8 cellular contexts compared by ENCODE assay signal in genomic region chr4:3074078-3074845, GRCh38. TPM values are rescaled to one million over a fixed set of nuclear protein-coding genes. Genes with fewer than 3 reads are reported as not detected.
DNase-seq lines count a peak whose midpoint lies in the region; ATAC-seq, FAIRE-seq and TF ChIP-seq lines count a peak whose summit lies in the region.

HTT (plus strand) TSS chr4:3074681; CDS start chr4:3074826, 145 bp downstream.
HTT-AS (minus strand) TSS chr4:3074538.

- WGBS in adrenal gland, 4 donors: 0 to 2% (median 1%) methylated on average over 30 to 79 of the region's 81 CpGs
- WGBS in heart right ventricle, 2 donors: 1 to 2% methylated on average over 71 to 79 of the region's 81 CpGs

- H3K27me3 ChIP-seq in adrenal gland (no peaks in the 10 kb centered on the region), heart right ventricle (no peaks in the 10 kb centered on the region)

- TF ChIP-seq CTCF in adrenal gland (IDR thresholded peaks at IDR 0.05) (peak in 2 of 6 experiments; percentile 13 to 39), heart right ventricle (IDR thresholded peaks at IDR 0.05) (peak in 1 of 9 donors; percentile 27), type B pancreatic cell (conservative IDR thresholded peaks at IDR 0.05) (peak; percentile 37)

- FAIRE-seq in GM12892 (lab: Jason Lieb, UNC): peak; percentile 98

- intact Hi-C loops in adrenal gland (cut with DNase I) (no loop called here), heart right ventricle (cut with DNase I) (loop anchor here in 1 of 10 donors (5.0 kb wide), 1 partner anchor 832 kb away; the partner anchor contains the start of genes HAUS3 and POLN), posterior cingulate gyrus (cut with DNase I) (no loop called here)

- H3K4me1 Mint-ChIP-seq in type B pancreatic cell (ENCODE audit: unreplicated experiment): peaks cover 17% of the 10 kb centered on the region

- H3K9me3 ChIP-seq in adrenal gland (replicated peaks in 1 of 3) (no peaks in the 10 kb centered on the region), heart right ventricle (no peaks in the 10 kb centered on the region)

- H3K9me3 Mint-ChIP-seq in type B pancreatic cell: no peaks in the 10 kb centered on the region

- TF ChIP-seq POLR2A in GM12892 (IDR thresholded peaks at IDR 0.05; ENCODE audit: low read depth, low read length) (peak; percentile 54; the same call in 1 of the 2 replicates), adrenal gland (IDR thresholded peaks at IDR 0.05) (peak; percentile 51 to 86)

- H3K36me3 ChIP-seq in adrenal gland (replicated peaks in 1 of 2) (no peaks in the 10 kb centered on the region), heart right ventricle (no peaks in the 10 kb centered on the region)

- H3K4me1 ChIP-seq in adrenal gland (replicated peaks in 1 of 2) (peaks cover 15 to 36% of the 10 kb centered on the region in 2 donors), heart right ventricle (peaks cover 3 to 41% (median 29%) of the 10 kb centered on the region in 9 donors)

- peak within 1 kb of the TSS; percentile 87 to 97 (median 93) for H3K27ac ChIP-seq in adrenal gland
- peak within 1 kb of the TSS; percentile 16 to 92 (median 86) for H3K27ac ChIP-seq in heart right ventricle

- H3K4me3 ChIP-seq in adrenal gland (peak within 1 kb of the TSS; percentile 71 to 97 (median 95)), heart right ventricle (peak within 1 kb of the TSS; percentile 73 to 93 (median 82))

- H3K36me3 Mint-ChIP-seq in type B pancreatic cell: peaks cover 1% of the 10 kb centered on the region

- peak within 1 kb of the TSS; percentile 97 for H3K4me3 Mint-ChIP-seq in type B pancreatic cell

- peak; percentile 82 for DNase-seq in GM12892 (ENCODE audit: insufficient read length)
- DNase-seq in NCI-H1417 treated with DMSO at 0.1 percent for 48 hours (lab: John Stamatoyannopoulos, UW): peak; percentile 70
- DNase-seq in SW480 (ENCODE audit: low spot score): peak; percentile 80
- peak; percentile 97 to 99 (median 98) for DNase-seq in adrenal gland
- peak; percentile 97 to 99 for DNase-seq in heart right ventricle
- DNase-seq in posterior cingulate gyrus: peak; percentile 90 to 100 (median 96)
- peak; percentile 97 for DNase-seq in type B pancreatic cell (ENCODE audit: extremely low spot score, unreplicated experiment)

- peak within 1 kb of the TSS; percentile 98 for H3K27ac Mint-ChIP-seq in type B pancreatic cell

- ATAC-seq in HG02840 (IDR thresholded peaks at IDR 0.05; ENCODE audit: low FRiP score, unreplicated experiment): peak; percentile 64
- ATAC-seq in heart right ventricle: peak; percentile 91 to 96 (median 92)

- H3K27me3 Mint-ChIP-seq in type B pancreatic cell: no peaks in the 10 kb centered on the region

RNA-seq across cellular contexts. Expression of gene HTT, which starts in this region (rescaled TPM):
- polyA plus RNA-seq in GM12892 (2012; ENCODE audit: missing spikeins): 65.2 TPM
- total RNA-seq in adrenal gland (10 to 100 TPM; 44.6 to 77.1 (median 55.2) TPM), heart right ventricle (10 to 100 TPM; 19.3 to 34.0 (median 24.6) TPM), type B pancreatic cell (ENCODE audit: low replicate concordance) (48.0 and 54.4 TPM in 2 replicates)
- polyA plus RNA-seq in adrenal gland (10 to 100 TPM; 16.1 to 34.0 (median 33.1) TPM), heart right ventricle (10 to 100 TPM in 1 of 2 donors, 1 to 10 TPM in 1; 6.3 to 21.9 TPM)

RNA-seq across cellular contexts. Expression of gene HTT-AS, which starts in this region (rescaled TPM):
- polyA plus RNA-seq in GM12892 (2012; ENCODE audit: missing spikeins): not detected
- total RNA-seq in adrenal gland: not detected
- not detected for polyA plus RNA-seq in adrenal gland
- not detected for total RNA-seq in heart right ventricle
- polyA plus RNA-seq in heart right ventricle: not detected
- not detected in 2 replicates for total RNA-seq in type B pancreatic cell (ENCODE audit: low replicate concordance)

Comparison
In these comparisons a context has a peak if more than half of its experiments do, and no peak if none do; other contexts are left out.
1. Peak in every context shown above with its lines: DNase-seq, ATAC-seq, H3K4me3 ChIP-seq and H3K27ac ChIP-seq.